Comparison of ENCODE assay signal across 19 cellular contexts in the genomic region with DNA sequence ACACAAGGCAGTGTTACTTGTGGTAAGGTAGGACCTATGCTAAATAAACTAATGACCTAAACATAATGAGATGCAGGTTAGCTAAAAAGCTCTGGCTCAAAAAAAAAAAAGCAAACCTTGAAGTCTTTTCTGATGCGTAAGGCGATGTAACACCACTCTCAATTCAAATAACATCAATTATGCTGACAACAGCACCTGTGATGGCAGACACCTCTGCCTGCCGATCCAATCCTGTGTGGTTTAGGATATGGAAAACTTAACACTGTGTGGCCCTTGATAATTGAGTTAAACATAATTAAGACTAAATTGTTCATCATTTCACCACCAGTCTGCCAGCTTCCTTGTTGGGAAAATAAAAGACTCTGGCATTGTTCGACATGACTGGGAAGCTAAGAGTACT.
"Had no signal": no experiment of that assay in that cellular context is flagged by ENCODE, and none has a peak within 500 bp of the region (broad histone marks: within the 10 kb centered on the region; RNA-seq: fewer than 3 reads in every experiment).

No MANE protein-coding gene starts in this region.

- ATAC-seq: gastroesophageal sphincter; left lobe of liver; mucosa of descending colon; naive thymus-derived CD8-positive, alpha-beta T cell; stimulated activated naive B cell treated with anti-CD40 and anti-IgM and Interleukin-4, amounts not matched to agents 10 μg/mL and 1 μg/mL and 100 μg/mL, for 72 hours; stimulated activated naive CD8-positive, alpha-beta T cell treated with anti-CD3 and anti-CD28 coated beads, Interleukin-15, amount 100 ng/mL, for 72 hours had no signal

- H3K4me3 Mint-ChIP-seq: dendritic cell treated with granulocyte-macrophage colony-stimulating factor and Interleukin-4, amounts not matched to agents 40 ng/mL and 50 ng/mL, for 4 days; naive thymus-derived CD8-positive, alpha-beta T cell; stimulated activated naive B cell treated with anti-CD40 and anti-IgM and Interleukin-4, amounts not matched to agents 10 μg/mL and 1 μg/mL and 100 μg/mL, for 72 hours; stimulated activated naive CD8-positive, alpha-beta T cell treated with anti-CD3 and anti-CD28 coated beads, Interleukin-15, amount 100 ng/mL, for 72 hours had no signal

- H3K4me1 ChIP-seq: esophagus squamous epithelium, gastroesophageal sphincter, sigmoid colon, testis, tibial nerve had no signal

- H3K9me3 ChIP-seq: esophagus squamous epithelium, gastroesophageal sphincter, mucosa of descending colon, neutrophil, sigmoid colon, testis, tibial nerve had no signal

- H3K27ac ChIP-seq: esophagus squamous epithelium, gastroesophageal sphincter, neutrophil, sigmoid colon, skin epidermis, testis, tibial nerve had no signal

- H3K4me3 ChIP-seq: esophagus squamous epithelium, gastroesophageal sphincter, mucosa of descending colon, sigmoid colon, skin epidermis, testis, tibial nerve had no signal

- DNase-seq: esophagus squamous epithelium; foreskin fibroblast; glutamatergic neuron; islet precursor cell; mucosa of descending colon; naive thymus-derived CD8-positive, alpha-beta T cell; posterior cingulate gyrus; sigmoid colon; stimulated activated CD4-positive, alpha-beta T cell treated with anti-CD3 and anti-CD28 coated beads, Interleukin-2, amount 100 ng/mL, for 24 hours; stimulated activated CD4-positive, alpha-beta T cell treated with anti-CD3 and anti-CD28 coated beads, Interleukin-4, amount 100 ng/mL, for 4 hours; stimulated activated naive B cell treated with anti-CD40 and anti-IgM and Interleukin-4, amounts not matched to agents 10 μg/mL and 1 μg/mL and 100 μg/mL, for 72 hours; stimulated activated naive CD8-positive, alpha-beta T cell treated with anti-CD3 and anti-CD28 coated beads, Interleukin-15, amount 100 ng/mL, for 72 hours; testis had no signal

- H3K27me3 ChIP-seq: esophagus squamous epithelium, gastroesophageal sphincter, neutrophil, sigmoid colon, testis, tibial nerve had no signal

- H3K9me3 Mint-ChIP-seq: dendritic cell treated with granulocyte-macrophage colony-stimulating factor and Interleukin-4, amounts not matched to agents 40 ng/mL and 50 ng/mL, for 4 days; naive thymus-derived CD8-positive, alpha-beta T cell; stimulated activated naive B cell treated with anti-CD40 and anti-IgM and Interleukin-4, amounts not matched to agents 10 μg/mL and 1 μg/mL and 100 μg/mL, for 72 hours; stimulated activated naive CD8-positive, alpha-beta T cell treated with anti-CD3 and anti-CD28 coated beads, Interleukin-15, amount 100 ng/mL, for 72 hours had no signal

- H3K27ac Mint-ChIP-seq: dendritic cell treated with granulocyte-macrophage colony-stimulating factor and Interleukin-4, amounts not matched to agents 40 ng/mL and 50 ng/mL, for 4 days; stimulated activated naive B cell treated with anti-CD40 and anti-IgM and Interleukin-4, amounts not matched to agents 10 μg/mL and 1 μg/mL and 100 μg/mL, for 72 hours; stimulated activated naive CD8-positive, alpha-beta T cell treated with anti-CD3 and anti-CD28 coated beads, Interleukin-15, amount 100 ng/mL, for 72 hours had no signal

- H3K27me3 Mint-ChIP-seq: dendritic cell treated with granulocyte-macrophage colony-stimulating factor and Interleukin-4, amounts not matched to agents 40 ng/mL and 50 ng/mL, for 4 days; naive thymus-derived CD8-positive, alpha-beta T cell; stimulated activated naive B cell treated with anti-CD40 and anti-IgM and Interleukin-4, amounts not matched to agents 10 μg/mL and 1 μg/mL and 100 μg/mL, for 72 hours; stimulated activated naive CD8-positive, alpha-beta T cell treated with anti-CD3 and anti-CD28 coated beads, Interleukin-15, amount 100 ng/mL, for 72 hours had no signal
